In the genomic region with DNA sequence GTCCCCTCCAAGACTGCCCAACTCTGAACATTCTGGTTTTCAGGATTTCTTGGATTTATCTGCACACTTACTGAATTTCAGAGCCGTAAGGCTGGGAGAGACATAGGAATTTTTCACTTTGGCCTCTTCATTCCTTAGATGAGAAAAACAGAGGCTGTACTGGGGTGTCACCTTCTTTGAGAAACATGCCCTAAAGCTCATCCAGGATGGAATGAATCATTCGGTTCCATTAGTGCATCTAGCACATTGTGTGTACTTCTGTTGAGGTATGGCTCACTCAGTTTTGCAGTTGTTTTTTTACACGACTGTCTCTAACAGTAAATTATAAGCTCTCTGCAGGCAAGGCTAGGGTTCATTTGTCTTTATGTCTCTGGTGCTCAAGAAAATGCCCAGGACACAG, we compare ENCODE assay signal across 23 cellular contexts.
"Had no signal": no experiment of that assay in that cellular context is flagged by ENCODE, and none has a peak within 500 bp of the region (broad histone marks: within the 10 kb centered on the region; RNA-seq: fewer than 3 reads in every experiment).

No MANE protein-coding gene starts in this region.

- H3K27ac Mint-ChIP-seq: activated T-helper 1 cell treated with anti-CD3 and anti-CD28 coated beads, Interleukin-12 subunit alpha, Interleukin-12 subunit beta, Interleukin-2, Interleukin-4 antibody, amounts not matched to agents 30 ng/mL and 10 ng/mL and 1 ng/mL, durations not matched to agents 14 hours and 24 hours and 36 hours; brain; memory B cell; naive B cell had no signal

- H3K9me3 ChIP-seq: gastroesophageal sphincter, heart right ventricle, mucosa of descending colon, neutrophil, tibial artery had no signal

- H3K27ac ChIP-seq: coronary artery, gastroesophageal sphincter, heart right ventricle, neutrophil, parathyroid adenoma, SK-N-MC, tibial artery had no signal

- H3K4me1 ChIP-seq: gastroesophageal sphincter, heart right ventricle, parathyroid adenoma, tibial artery had no signal

- H3K36me3 Mint-ChIP-seq: brain, memory B cell, naive B cell had no signal

- DNase-seq: activated CD4-positive, alpha-beta T cell treated with anti-CD3 and anti-CD28 coated beads for 48 hours; activated CD4-positive, CD25-positive, alpha-beta regulatory T cell; activated naive CD4-positive, alpha-beta T cell; activated naive CD8-positive, alpha-beta T cell treated with anti-CD3 and anti-CD28 coated beads, Interleukin-2, amount 50 U/mL, for 24 hours; anterior cingulate cortex; heart right ventricle; kidney glomerular epithelial cell; left ventricle myocardium superior; mucosa of descending colon; naive B cell; T1000; tibial artery had no signal

- FAIRE-seq: urothelium cell line had no signal

- H3K4me1 Mint-ChIP-seq: brain, memory B cell, naive B cell had no signal

- H3K4me3 Mint-ChIP-seq: activated naive CD8-positive, alpha-beta T cell treated with anti-CD3 and anti-CD28 coated beads, Interleukin-2, amount 50 U/mL, for 24 hours; activated T-helper 1 cell treated with anti-CD3 and anti-CD28 coated beads, Interleukin-12 subunit alpha, Interleukin-12 subunit beta, Interleukin-2, Interleukin-4 antibody, amounts not matched to agents 30 ng/mL and 10 ng/mL and 1 ng/mL, durations not matched to agents 14 hours and 24 hours and 36 hours; brain; memory B cell; naive B cell had no signal

- H3K79me2 ChIP-seq: parathyroid adenoma had no signal

- H2AFZ ChIP-seq: parathyroid adenoma had no signal

- H3K9me3 Mint-ChIP-seq: activated naive CD8-positive, alpha-beta T cell treated with anti-CD3 and anti-CD28 coated beads, Interleukin-2, amount 50 U/mL, for 24 hours; brain; naive B cell had no signal

- H3K9ac ChIP-seq: parathyroid adenoma had no signal

- H3K36me3 ChIP-seq: gastroesophageal sphincter, heart right ventricle, neutrophil, tibial artery had no signal

- H3K4me3 ChIP-seq: coronary artery, gastroesophageal sphincter, heart right ventricle, mucosa of descending colon, SK-N-MC, tibial artery had no signal

- H3K27me3 ChIP-seq: tibial artery had no signal

- ATAC-seq: esophagus mucosa, gastroesophageal sphincter, heart right ventricle, left ventricle myocardium superior, mucosa of descending colon, sciatic nerve had no signal
